ENCODE assay signal across 8 cellular contexts in genomic region chr17:10198509-10199249, GRCh38. TPM values are rescaled to one million over a fixed set of nuclear protein-coding genes. Genes with fewer than 3 reads are reported as not detected.
DNase-seq lines count a peak whose midpoint lies in the region; ATAC-seq, FAIRE-seq and TF ChIP-seq lines count a peak whose summit lies in the region.

TSS of gene GAS7 (minus strand) at chr17:10198606.

- H2BK120ac ChIP-seq in neuronal stem cell (ENCODE audit: low read depth, low read length), result no peak within 1 kb of the TSS

- H4K8ac ChIP-seq in neuronal stem cell (ENCODE audit: low read depth, low read length), result no peak within 1 kb of the TSS

- H3K36me3 Mint-ChIP-seq in activated T-cell treated with anti-CD3 and anti-CD28 coated beads, Interleukin-2, amount 50 U/mL, for 24 hours (ENCODE audit: low read depth), result peaks cover 3% of the 10 kb centered on the region

- peaks cover 19% of the 10 kb centered on the region for H3K9me3 Mint-ChIP-seq in activated T-cell treated with anti-CD3 and anti-CD28 coated beads, Interleukin-2, amount 50 U/mL, for 24 hours

- no peak for TF ChIP-seq POLR2A in GM12891 (IDR thresholded peaks at IDR 0.05; ENCODE audit: low read depth, low read length)

- peak within 1 kb of the TSS; percentile 54 for H2BK5ac ChIP-seq in neuronal stem cell (ENCODE audit: low read length)

- peak within 1 kb of the TSS; percentile 63 for H2AK5ac ChIP-seq in neuronal stem cell (ENCODE audit: low read depth, low read length)

- H3K27me3 ChIP-seq in foreskin keratinocyte (peaks cover 46% of the 10 kb centered on the region), neuronal stem cell (ENCODE audit: control insufficient read depth in 3 of 3, insufficient read depth in 3 of 3, low read depth in 1 of 3, low read length in 3 of 3) (peaks cover 6 to 54% (median 23%) of the 10 kb centered on the region in 3 experiments)

- peak; percentile 70 for DNase-seq in GM12891 (ENCODE audit: insufficient read length, low spot score)
- peak; percentile 66 for DNase-seq in activated T-cell treated with anti-CD3 and anti-CD28 coated beads, Interleukin-2, amount 50 U/mL, for 24 hours
- DNase-seq in foreskin keratinocyte, result no peak
- peak; percentile 66 for DNase-seq in neuronal stem cell (ENCODE audit: low spot score)
- no peak for DNase-seq in GOT3 (lab: John Stamatoyannopoulos, UW)
- DNase-seq in NCI-H526 treated with DMSO at 0.1 percent for 48 hours (lab: John Stamatoyannopoulos, UW), result no peak

- peak within 1 kb of the TSS; percentile 97 for H3K18ac ChIP-seq in neuronal stem cell (ENCODE audit: low read length)

- peaks cover 43% of the 10 kb centered on the region for H3K27me3 Mint-ChIP-seq in activated T-cell treated with anti-CD3 and anti-CD28 coated beads, Interleukin-2, amount 50 U/mL, for 24 hours

- H3K14ac ChIP-seq in neuronal stem cell (ENCODE audit: low read length), result peak within 1 kb of the TSS; percentile 83

- no peak for TF ChIP-seq CTCF in foreskin keratinocyte (conservative IDR thresholded peaks at IDR 0.05)

- peak within 1 kb of the TSS; percentile 53 for H3K23ac ChIP-seq in neuronal stem cell (ENCODE audit: low read depth, low read length, poor library complexity)

- no peaks in the 10 kb centered on the region for H3K4me1 ChIP-seq in foreskin keratinocyte
- H3K4me1 ChIP-seq in neuronal stem cell (ENCODE audit: control insufficient read depth in 2 of 2, insufficient read depth in 1 of 2, low read depth in 1 of 2, low read length in 2 of 2), result peaks cover 0 to 4% of the 10 kb centered on the region in 2 donors

- H3K27ac ChIP-seq in foreskin keratinocyte, result no peak within 1 kb of the TSS
- no peak within 1 kb of the TSS for H3K27ac ChIP-seq in neuronal stem cell (replicated peaks; ENCODE audit: low read length)

- peak within 1 kb of the TSS; percentile 100 for H3K4me2 ChIP-seq in neuronal stem cell (ENCODE audit: insufficient read depth, low read length, poor library complexity, severe bottlenecking)

- H3K36me3 ChIP-seq in neuronal stem cell (replicated peaks in 1 of 2; ENCODE audit: control insufficient read depth in 2 of 2, insufficient read depth in 2 of 2, low read length in 2 of 2), result peaks cover 0 to 1% of the 10 kb centered on the region in 2 donors

- no peak within 1 kb of the TSS for H3K27ac Mint-ChIP-seq in activated T-cell treated with anti-CD3 and anti-CD28 coated beads, Interleukin-2, amount 50 U/mL, for 24 hours

- H3K4ac ChIP-seq in neuronal stem cell (ENCODE audit: low read length), result peak within 1 kb of the TSS; percentile 80

- H4K91ac ChIP-seq in neuronal stem cell (ENCODE audit: low read depth, low read length, poor library complexity), result no peak within 1 kb of the TSS

- FAIRE-seq in GM12891 (lab: Jason Lieb, UNC), result peak; percentile 79

- peak within 1 kb of the TSS; percentile 70 for H3K4me3 Mint-ChIP-seq in activated T-cell treated with anti-CD3 and anti-CD28 coated beads, Interleukin-2, amount 50 U/mL, for 24 hours

- peaks cover 7% of the 10 kb centered on the region for H3K4me1 Mint-ChIP-seq in activated T-cell treated with anti-CD3 and anti-CD28 coated beads, Interleukin-2, amount 50 U/mL, for 24 hours (ENCODE audit: low read depth)

- H3K9me3 ChIP-seq in neuronal stem cell (replicated peaks in 1 of 2; ENCODE audit: control insufficient read depth in 2 of 2, insufficient read depth in 1 of 2, low read depth in 1 of 2, low read length in 2 of 2), result peaks cover 0 to 9% of the 10 kb centered on the region in 2 donors

- H2BK15ac ChIP-seq in neuronal stem cell (ENCODE audit: low read length), result peak within 1 kb of the TSS; percentile 70

- peak within 1 kb of the TSS; percentile 95 for H3K9ac ChIP-seq in neuronal stem cell (ENCODE audit: low read depth, low read length, poor library complexity)

- ATAC-seq in HG03175 (IDR thresholded peaks at IDR 0.05; ENCODE audit: unreplicated experiment) (peak; percentile 61), foreskin keratinocyte (peak; percentile 55), GM21515 (IDR thresholded peaks at IDR 0.05; ENCODE audit: unreplicated experiment) (no peak)

- H2BK12ac ChIP-seq in neuronal stem cell (ENCODE audit: low read length), result peak within 1 kb of the TSS; percentile 75

- H2AFZ ChIP-seq in neuronal stem cell (ENCODE audit: low read length), result peak within 1 kb of the TSS; percentile 80

- H3K4me3 ChIP-seq in neuronal stem cell (ENCODE audit: low read length in 2 of 2), result peak within 1 kb of the TSS; percentile 31 to 85

- no peaks in the 10 kb centered on the region for H3K79me1 ChIP-seq in neuronal stem cell (ENCODE audit: low read depth, low read length)

- no CpG with 5 or more reads among the region's 86 CpGs for WGBS in neuronal stem cell (ENCODE audit: extremely low coverage in 2 of 2, insufficient read length in 2 of 2, insufficient replicate concordance in 1 of 2), 2 donors

TF ChIP-seq in GM12891, 5 proteins besides CTCF, POLR2A, EP300 and RAD21:
- TF ChIP-seq SPI1 (IDR thresholded peaks at IDR 0.05; ENCODE audit: low read depth, low read length) (no peak), POU2F2 (IDR thresholded peaks at IDR 0.05; ENCODE audit: low read depth, low read length) (no peak), PAX5 (IDR thresholded peaks at IDR 0.05; ENCODE audit: insufficient read depth, low read length, severe bottlenecking) (no peak), TAF1 (IDR thresholded peaks at IDR 0.05; ENCODE audit: low read depth, low read length) (no peak), POLR2AphosphoS5 (IDR thresholded peaks at IDR 0.05; ENCODE audit: low read depth, low read length) (no peak)

RNA-seq across cellular contexts. Expression of gene GAS7, which starts in this region (rescaled TPM):
- 8.7 TPM for polyA plus RNA-seq in GM12891 (2012; ENCODE audit: low read depth, missing spikeins)
- 0.04 and 0.10 TPM in 2 replicates for total RNA-seq in foreskin keratinocyte
- polyA plus RNA-seq in foreskin keratinocyte, result 0.07 and 0.11 TPM in 2 replicates
- 5.0 TPM for polyA plus RNA-seq in neuronal stem cell (2013, experiment 1 of 2)
- 5.2 TPM for polyA plus RNA-seq in neuronal stem cell (2013, experiment 2 of 2)

Comparison
In these comparisons a context has a peak if more than half of its experiments do, and no peak if none do; other contexts are left out.
1. Peak in ATAC-seq in foreskin keratinocyte; RNA of the gene not detected or under 1 TPM.
2. DNase-seq: peak in GM12891 (single experiment), activated T-cell treated with anti-CD3 and anti-CD28 coated beads, Interleukin-2, amount 50 U/mL, for 24 hours (single experiment) and neuronal stem cell (single experiment); none in foreskin keratinocyte (0 of 2), GOT3 (single experiment) and NCI-H526 treated with DMSO at 0.1 percent for 48 hours (single experiment).